In the genomic region with DNA sequence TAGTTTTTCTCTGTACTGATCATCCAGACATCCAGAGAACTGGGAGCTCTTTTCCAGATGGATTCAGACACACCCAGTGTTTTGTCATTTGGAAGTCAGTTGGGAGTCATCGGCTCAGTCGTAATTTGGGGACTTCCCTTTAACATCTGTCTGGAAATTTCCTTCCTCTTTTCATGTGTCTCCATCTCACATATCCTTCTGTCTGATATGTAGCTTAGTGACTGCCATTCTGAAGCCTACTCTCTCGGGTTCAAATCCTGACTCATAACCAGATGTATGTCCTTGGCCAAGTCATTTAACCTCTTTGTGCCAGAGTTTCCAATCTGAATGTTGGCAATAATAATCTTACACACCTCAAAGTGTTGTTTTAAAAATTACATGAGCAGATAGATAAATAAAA, we compare ENCODE assay signal across 9 cellular contexts. TPM values are rescaled to one million over a fixed set of nuclear protein-coding genes. Genes with fewer than 3 reads are reported as not detected.
A peak's percentile ranks its signal among the peaks of the same experiment; 100 is the strongest.
DNase-seq lines count a peak whose midpoint lies in the region; ATAC-seq and TF ChIP-seq lines count a peak whose summit lies in the region.
"Had no signal": no experiment of that assay in that cellular context is flagged by ENCODE, and none has a peak within 500 bp of the region (broad histone marks: within the 10 kb centered on the region; RNA-seq: fewer than 3 reads in every experiment).

No MANE protein-coding gene starts in this region.

- peak overlapping the region; percentile 88 to 99 (median 94) for H3K27ac ChIP-seq in gastrocnemius medialis

- TF ChIP-seq CTCF in GM12865 (IDR thresholded peaks at IDR 0.05; ENCODE audit: insufficient read depth, low read depth, low read length, missing control alignments) = no peak
- TF ChIP-seq CTCF in gastrocnemius medialis (IDR thresholded peaks at IDR 0.05 in 4 of 5, conservative IDR thresholded peaks at IDR 0.05 in 1 of 5) = no peak

- no peaks in the 10 kb centered on the region for H3K36me3 ChIP-seq in gastrocnemius medialis

- no peaks in the 10 kb centered on the region for H3K27me3 ChIP-seq in gastrocnemius medialis
- H3K27me3 ChIP-seq: cardiac muscle cell had no signal

- H3K4me3 ChIP-seq in GM12865 (ENCODE audit: low read depth, low read length) (no peak overlapping the region), gastrocnemius medialis (no peak overlapping the region)
- H3K4me3 ChIP-seq: cardiac muscle cell had no signal

- TF ChIP-seq POLR2A in gastrocnemius medialis (IDR thresholded peaks at IDR 0.05) = peak in 1 of 2 donors; percentile 18

- H3K9me3 ChIP-seq in gastrocnemius medialis = no peaks in the 10 kb centered on the region

- DNase-seq in GM12865 (ENCODE audit: low read depth) = peak; percentile 35
- DNase-seq in OCI-M1 (lab: John Stamatoyannopoulos, UW) = peak; percentile 88
- no peak for DNase-seq in gastrocnemius medialis
- DNase-seq in UCSD-AML1 (lab: John Stamatoyannopoulos, UW; ENCODE audit: unreplicated experiment) = no peak
- DNase-seq in NCI-H2107 (lab: John Stamatoyannopoulos, UW) = no peak
- DNase-seq: RPMI8226 had no signal

- peak overlapping the region; percentile 96 for H3K27ac Mint-ChIP-seq in dendritic cell treated with granulocyte-macrophage colony-stimulating factor and Interleukin-4, amounts not matched to agents 40 ng/mL and 50 ng/mL, for 4 days

- intact Hi-C loops in dendritic cell treated with granulocyte-macrophage colony-stimulating factor and Interleukin-4, amounts not matched to agents 40 ng/mL and 50 ng/mL, for 4 days (cut with micrococcal nuclease) = loop anchor here (10.0 kb wide), 1 partner anchor 168 kb away; a partner anchor contains a TSS
- intact Hi-C loops in gastrocnemius medialis (cut with DNase I; ENCODE audit: low total_unique reads) = loop anchor here (5.0 kb wide), 1 partner anchor 1436 kb away; no protein-coding TSS in a partner anchor

- ATAC-seq in gastrocnemius medialis (no peak), GM21526 (IDR thresholded peaks at IDR 0.05; ENCODE audit: low FRiP score, unreplicated experiment) (no peak)

- H3K36me3 Mint-ChIP-seq in dendritic cell treated with granulocyte-macrophage colony-stimulating factor and Interleukin-4, amounts not matched to agents 40 ng/mL and 50 ng/mL, for 4 days (ENCODE audit: low read depth) = peaks cover 65% of the 10 kb centered on the region

- H3K9me3 Mint-ChIP-seq in dendritic cell treated with granulocyte-macrophage colony-stimulating factor and Interleukin-4, amounts not matched to agents 40 ng/mL and 50 ng/mL, for 4 days = no peaks in the 10 kb centered on the region

- peak overlapping the region; percentile 54 for H3K4me3 Mint-ChIP-seq in dendritic cell treated with granulocyte-macrophage colony-stimulating factor and Interleukin-4, amounts not matched to agents 40 ng/mL and 50 ng/mL, for 4 days

- no peaks in the 10 kb centered on the region for H3K27me3 Mint-ChIP-seq in dendritic cell treated with granulocyte-macrophage colony-stimulating factor and Interleukin-4, amounts not matched to agents 40 ng/mL and 50 ng/mL, for 4 days

- peaks cover 55% of the 10 kb centered on the region for H3K4me1 Mint-ChIP-seq in dendritic cell treated with granulocyte-macrophage colony-stimulating factor and Interleukin-4, amounts not matched to agents 40 ng/mL and 50 ng/mL, for 4 days (ENCODE audit: low read depth)

- H3K4me1 ChIP-seq in gastrocnemius medialis = peaks cover 45 to 56% of the 10 kb centered on the region in 2 donors

- in situ Hi-C loops in gastrocnemius medialis (cut with MboI; ENCODE audit: low sequenced_read_pairs in 4 of 4) = loop anchor here in 3 of 4 donors (10.0 kb wide), 2 partner anchors 168 to 178 kb away; a partner anchor contains a TSS

RNA-seq across cellular contexts. Expression of a gene that starts 3.0 kb away (rescaled TPM):
- total RNA-seq in gastrocnemius medialis = 10 to 100 TPM; 28.1 to 35.5 (median 31.7) TPM

Comparison
In these comparisons a context has a peak if more than half of its experiments do, and no peak if none do; other contexts are left out.
1. DNase-seq: peak in GM12865 (single experiment) and OCI-M1 (single experiment); none in gastrocnemius medialis (0 of 2), UCSD-AML1 (single experiment) and NCI-H2107 (single experiment).